ENCODE assay signal across 9 cellular contexts in the genomic region with DNA sequence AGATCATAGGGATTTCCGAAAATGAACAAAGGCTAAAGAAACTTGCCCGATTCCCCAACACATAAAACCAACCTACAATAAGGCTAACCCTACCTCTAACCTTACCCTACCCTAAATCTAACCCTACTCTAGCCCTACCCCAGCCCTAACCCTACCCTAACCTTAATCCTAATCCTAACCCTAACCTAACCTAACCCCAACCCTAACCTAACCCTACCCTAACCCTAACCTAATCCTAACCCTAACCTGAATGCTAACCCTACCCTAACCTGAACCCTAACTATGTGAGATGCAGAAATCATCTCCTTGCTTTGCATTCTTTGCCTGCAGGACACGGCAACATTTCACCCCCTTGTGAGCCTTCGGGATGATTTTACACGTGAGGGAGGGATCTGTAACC.
"Had no signal": no experiment of that assay in that cellular context is flagged by ENCODE, and none has a peak within 500 bp of the region (broad histone marks: within the 10 kb centered on the region; RNA-seq: fewer than 3 reads in every experiment).

No MANE protein-coding gene starts in this region.

- ATAC-seq: HCT116 had no signal

- H2AFZ ChIP-seq: GM23248 had no signal

- H3K4me3 ChIP-seq: GM23248, HAP-1 had no signal

- H3K36me3 ChIP-seq: HAP-1 had no signal

- H3K4me2 ChIP-seq: KMS-11 had no signal

- H3K9ac ChIP-seq: GM23248, KMS-11 had no signal

- H3K4me1 ChIP-seq: HAP-1 had no signal

- H3K9me3 ChIP-seq: HAP-1 had no signal

- H3K27ac ChIP-seq: GM23248, HL-60, KMS-11 had no signal

- DNase-seq: GM23248, H7, HFFc6, IMR-90, KBM-7 had no signal
